Comparison of ENCODE assay signal across 1 cellular context in the genomic region with DNA sequence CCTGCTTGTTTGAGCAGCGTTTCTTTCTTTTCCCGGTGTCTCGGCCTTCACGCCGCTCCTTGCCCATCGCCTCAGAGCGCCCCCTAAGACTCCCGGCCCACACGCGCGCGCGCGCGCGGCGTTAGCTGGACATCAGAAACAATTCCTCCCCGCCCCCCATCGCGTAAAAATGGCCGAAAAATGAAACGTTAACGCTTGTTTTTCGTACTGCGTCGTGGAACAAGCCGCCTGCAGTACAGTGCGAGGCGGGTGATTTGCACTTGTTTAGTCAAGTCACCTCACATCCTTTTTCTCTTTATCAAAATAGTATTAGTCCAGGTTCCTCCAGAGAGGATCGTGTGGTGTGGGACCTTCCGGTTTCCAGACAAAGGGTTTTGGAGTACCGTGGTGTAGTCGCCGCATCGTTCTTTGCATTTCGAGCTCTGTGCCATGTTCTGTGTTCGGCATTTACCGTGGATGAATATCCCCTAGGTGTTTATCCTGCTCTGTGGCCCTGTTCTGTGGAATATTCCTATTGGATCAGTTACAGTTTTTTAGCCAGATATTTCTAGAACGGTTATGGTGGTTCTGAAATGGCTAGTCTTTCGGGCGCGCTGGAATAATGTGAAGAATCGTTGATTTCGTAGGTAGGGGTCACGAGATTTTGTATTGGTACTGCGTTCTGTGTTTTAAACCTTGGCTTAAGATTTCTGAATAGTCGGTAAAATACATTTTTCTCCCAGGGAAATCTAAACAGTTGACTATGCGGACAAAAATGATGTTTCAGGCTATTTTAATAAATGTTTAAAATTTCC.
TF ChIP-seq lines count a peak whose summit lies in the region.

No MANE protein-coding gene starts in this region.

TF ChIP-seq in HepG2, 621 proteins besides CTCF, POLR2A, EP300 and RAD21 (continued from another document and continues in another):
- TF ChIP-seq, protein P1, sequence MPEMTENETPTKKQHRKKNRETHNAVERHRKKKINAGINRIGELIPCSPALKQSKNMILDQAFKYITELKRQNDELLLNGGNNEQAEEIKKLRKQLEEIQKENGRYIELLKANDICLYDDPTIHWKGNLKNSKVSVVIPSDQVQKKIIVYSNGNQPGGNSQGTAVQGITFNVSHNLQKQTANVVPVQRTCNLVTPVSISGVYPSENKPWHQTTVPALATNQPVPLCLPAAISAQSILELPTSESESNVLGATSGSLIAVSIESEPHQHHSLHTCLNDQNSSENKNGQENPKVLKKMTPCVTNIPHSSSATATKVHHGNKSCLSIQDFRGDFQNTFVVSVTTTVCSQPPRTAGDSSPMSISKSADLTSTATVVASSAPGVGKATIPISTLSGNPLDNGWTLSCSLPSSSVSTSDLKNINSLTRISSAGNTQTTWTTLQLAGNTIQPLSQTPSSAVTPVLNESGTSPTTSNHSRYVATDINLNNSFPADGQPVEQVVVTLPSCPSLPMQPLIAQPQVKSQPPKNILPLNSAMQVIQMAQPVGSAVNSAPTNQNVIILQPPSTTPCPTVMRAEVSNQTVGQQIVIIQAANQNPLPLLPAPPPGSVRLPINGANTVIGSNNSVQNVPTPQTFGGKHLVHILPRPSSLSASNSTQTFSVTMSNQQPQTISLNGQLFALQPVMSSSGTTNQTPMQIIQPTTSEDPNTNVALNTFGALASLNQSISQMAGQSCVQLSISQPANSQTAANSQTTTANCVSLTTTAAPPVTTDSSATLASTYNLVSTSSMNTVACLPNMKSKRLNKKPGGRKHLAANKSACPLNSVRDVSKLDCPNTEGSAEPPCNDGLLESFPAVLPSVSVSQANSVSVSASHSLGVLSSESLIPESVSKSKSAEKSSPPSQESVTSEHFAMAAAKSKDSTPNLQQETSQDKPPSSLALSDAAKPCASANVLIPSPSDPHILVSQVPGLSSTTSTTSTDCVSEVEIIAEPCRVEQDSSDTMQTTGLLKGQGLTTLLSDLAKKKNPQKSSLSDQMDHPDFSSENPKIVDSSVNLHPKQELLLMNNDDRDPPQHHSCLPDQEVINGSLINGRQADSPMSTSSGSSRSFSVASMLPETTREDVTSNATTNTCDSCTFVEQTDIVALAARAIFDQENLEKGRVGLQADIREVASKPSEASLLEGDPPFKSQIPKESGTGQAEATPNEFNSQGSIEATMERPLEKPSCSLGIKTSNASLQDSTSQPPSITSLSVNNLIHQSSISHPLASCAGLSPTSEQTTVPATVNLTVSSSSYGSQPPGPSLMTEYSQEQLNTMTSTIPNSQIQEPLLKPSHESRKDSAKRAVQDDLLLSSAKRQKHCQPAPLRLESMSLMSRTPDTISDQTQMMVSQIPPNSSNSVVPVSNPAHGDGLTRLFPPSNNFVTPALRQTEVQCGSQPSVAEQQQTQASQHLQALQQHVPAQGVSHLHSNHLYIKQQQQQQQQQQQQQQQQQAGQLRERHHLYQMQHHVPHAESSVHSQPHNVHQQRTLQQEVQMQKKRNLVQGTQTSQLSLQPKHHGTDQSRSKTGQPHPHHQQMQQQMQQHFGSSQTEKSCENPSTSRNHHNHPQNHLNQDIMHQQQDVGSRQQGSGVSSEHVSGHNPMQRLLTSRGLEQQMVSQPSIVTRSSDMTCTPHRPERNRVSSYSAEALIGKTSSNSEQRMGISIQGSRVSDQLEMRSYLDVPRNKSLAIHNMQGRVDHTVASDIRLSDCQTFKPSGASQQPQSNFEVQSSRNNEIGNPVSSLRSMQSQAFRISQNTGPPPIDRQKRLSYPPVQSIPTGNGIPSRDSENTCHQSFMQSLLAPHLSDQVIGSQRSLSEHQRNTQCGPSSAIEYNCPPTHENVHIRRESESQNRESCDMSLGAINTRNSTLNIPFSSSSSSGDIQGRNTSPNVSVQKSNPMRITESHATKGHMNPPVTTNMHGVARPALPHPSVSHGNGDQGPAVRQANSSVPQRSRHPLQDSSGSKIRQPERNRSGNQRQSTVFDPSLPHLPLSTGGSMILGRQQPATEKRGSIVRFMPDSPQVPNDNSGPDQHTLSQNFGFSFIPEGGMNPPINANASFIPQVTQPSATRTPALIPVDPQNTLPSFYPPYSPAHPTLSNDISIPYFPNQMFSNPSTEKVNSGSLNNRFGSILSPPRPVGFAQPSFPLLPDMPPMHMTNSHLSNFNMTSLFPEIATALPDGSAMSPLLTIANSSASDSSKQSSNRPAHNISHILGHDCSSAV (CRISPR knock-in tag; IDR thresholded peaks at IDR 0.05; ENCODE audit: borderline replicate concordance) = no peak
- TF ChIP-seq ZNF501 (CRISPR knock-in tag; IDR thresholded peaks at IDR 0.05) (0 out of 2 replicates have a peak, but pooled peaks have one; percentile 23), IRX3 (CRISPR knock-in tag; IDR thresholded peaks at IDR 0.05; ENCODE audit: borderline replicate concordance, low read depth) (no peak), NFATC3 (CRISPR knock-in tag; IDR thresholded peaks at IDR 0.05) (no peak), ZNF674 (CRISPR knock-in tag; IDR thresholded peaks at IDR 0.05; ENCODE audit: low read depth) (no peak), KDM5A (IDR thresholded peaks at IDR 0.05; ENCODE audit: borderline replicate concordance, low read length) (peak; percentile 76; the same call in 1 of the 2 replicates), MTF2 (CRISPR knock-in tag; IDR thresholded peaks at IDR 0.05; ENCODE audit: borderline replicate concordance) (no peak), KDM1A (CRISPR knock-in tag; IDR thresholded peaks at IDR 0.05) (no peak), ZNF101 (CRISPR knock-in tag; IDR thresholded peaks at IDR 0.05; ENCODE audit: borderline replicate concordance, low read depth) (no peak), HNF4A (CRISPR knock-in tag; IDR thresholded peaks at IDR 0.05) (no peak), CBX5 (CRISPR knock-in tag; IDR thresholded peaks at IDR 0.05; ENCODE audit: borderline replicate concordance) (no peak)
- TF ChIP-seq, protein P2, sequence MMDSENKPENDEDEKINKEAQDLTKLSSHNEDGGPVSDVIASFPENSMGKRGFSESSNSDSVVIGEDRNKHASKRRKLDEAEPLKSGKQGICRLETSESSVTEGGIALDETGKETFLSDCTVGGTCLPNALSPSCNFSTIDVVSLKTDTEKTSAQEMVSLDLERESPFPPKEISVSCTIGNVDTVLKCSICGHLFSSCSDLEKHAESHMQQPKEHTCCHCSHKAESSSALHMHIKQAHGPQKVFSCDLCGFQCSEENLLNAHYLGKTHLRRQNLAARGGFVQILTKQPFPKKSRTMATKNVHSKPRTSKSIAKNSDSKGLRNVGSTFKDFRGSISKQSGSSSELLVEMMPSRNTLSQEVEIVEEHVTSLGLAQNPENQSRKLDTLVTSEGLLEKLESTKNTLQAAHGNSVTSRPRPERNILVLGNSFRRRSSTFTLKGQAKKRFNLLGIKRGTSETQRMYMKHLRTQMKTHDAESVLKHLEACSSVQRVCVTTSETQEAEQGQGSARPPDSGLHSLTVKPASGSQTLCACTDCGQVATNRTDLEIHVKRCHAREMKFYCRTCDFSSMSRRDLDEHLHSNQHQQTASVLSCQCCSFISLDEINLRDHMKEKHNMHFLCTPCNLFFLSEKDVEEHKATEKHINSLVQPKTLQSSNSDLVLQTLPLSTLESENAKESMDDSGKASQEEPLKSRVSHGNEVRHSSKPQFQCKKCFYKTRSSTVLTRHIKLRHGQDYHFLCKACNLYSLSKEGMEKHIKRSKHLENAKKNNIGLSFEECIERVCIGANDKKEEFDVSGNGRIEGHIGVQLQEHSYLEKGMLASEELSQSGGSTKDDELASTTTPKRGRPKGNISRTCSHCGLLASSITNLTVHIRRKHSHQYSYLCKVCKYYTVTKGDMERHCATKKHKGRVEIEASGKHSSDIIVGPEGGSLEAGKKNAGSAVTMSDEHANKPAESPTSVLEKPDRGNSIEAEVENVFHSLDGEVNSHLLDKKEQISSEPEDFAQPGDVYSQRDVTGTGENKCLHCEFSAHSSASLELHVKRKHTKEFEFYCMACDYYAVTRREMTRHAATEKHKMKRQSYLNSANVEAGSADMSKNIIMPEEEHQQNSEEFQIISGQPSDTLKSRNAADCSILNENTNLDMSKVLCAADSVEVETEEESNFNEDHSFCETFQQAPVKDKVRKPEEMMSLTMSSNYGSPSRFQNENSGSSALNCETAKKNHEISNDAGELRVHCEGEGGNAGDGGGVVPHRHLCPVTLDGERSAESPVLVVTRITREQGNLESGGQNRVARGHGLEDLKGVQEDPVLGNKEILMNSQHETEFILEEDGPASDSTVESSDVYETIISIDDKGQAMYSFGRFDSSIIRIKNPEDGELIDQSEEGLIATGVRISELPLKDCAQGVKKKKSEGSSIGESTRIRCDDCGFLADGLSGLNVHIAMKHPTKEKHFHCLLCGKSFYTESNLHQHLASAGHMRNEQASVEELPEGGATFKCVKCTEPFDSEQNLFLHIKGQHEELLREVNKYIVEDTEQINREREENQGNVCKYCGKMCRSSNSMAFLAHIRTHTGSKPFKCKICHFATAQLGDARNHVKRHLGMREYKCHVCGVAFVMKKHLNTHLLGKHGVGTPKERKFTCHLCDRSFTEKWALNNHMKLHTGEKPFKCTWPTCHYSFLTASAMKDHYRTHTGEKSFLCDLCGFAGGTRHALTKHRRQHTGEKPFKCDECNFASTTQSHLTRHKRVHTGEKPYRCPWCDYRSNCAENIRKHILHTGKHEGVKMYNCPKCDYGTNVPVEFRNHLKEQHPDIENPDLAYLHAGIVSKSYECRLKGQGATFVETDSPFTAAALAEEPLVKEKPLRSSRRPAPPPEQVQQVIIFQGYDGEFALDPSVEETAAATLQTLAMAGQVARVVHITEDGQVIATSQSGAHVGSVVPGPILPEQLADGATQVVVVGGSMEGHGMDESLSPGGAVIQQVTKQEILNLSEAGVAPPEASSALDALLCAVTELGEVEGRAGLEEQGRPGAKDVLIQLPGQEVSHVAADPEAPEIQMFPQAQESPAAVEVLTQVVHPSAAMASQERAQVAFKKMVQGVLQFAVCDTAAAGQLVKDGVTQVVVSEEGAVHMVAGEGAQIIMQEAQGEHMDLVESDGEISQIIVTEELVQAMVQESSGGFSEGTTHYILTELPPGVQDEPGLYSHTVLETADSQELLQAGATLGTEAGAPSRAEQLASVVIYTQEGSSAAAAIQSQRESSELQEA (CRISPR knock-in tag; IDR thresholded peaks at IDR 0.05; ENCODE audit: not compliant biosample characterization) = no peak
- TF ChIP-seq, protein P3, sequence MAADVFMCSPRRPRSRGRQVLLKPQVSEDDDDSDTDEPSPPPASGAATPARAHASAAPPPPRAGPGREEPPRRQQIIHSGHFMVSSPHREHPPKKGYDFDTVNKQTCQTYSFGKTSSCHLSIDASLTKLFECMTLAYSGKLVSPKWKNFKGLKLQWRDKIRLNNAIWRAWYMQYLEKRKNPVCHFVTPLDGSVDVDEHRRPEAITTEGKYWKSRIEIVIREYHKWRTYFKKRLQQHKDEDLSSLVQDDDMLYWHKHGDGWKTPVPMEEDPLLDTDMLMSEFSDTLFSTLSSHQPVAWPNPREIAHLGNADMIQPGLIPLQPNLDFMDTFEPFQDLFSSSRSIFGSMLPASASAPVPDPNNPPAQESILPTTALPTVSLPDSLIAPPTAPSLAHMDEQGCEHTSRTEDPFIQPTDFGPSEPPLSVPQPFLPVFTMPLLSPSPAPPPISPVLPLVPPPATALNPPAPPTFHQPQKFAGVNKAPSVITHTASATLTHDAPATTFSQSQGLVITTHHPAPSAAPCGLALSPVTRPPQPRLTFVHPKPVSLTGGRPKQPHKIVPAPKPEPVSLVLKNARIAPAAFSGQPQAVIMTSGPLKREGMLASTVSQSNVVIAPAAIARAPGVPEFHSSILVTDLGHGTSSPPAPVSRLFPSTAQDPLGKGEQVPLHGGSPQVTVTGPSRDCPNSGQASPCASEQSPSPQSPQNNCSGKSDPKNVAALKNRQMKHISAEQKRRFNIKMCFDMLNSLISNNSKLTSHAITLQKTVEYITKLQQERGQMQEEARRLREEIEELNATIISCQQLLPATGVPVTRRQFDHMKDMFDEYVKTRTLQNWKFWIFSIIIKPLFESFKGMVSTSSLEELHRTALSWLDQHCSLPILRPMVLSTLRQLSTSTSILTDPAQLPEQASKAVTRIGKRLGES (CRISPR knock-in tag; IDR thresholded peaks at IDR 0.05; ENCODE audit: borderline replicate concordance) = no peak
- TF ChIP-seq, protein P4, sequence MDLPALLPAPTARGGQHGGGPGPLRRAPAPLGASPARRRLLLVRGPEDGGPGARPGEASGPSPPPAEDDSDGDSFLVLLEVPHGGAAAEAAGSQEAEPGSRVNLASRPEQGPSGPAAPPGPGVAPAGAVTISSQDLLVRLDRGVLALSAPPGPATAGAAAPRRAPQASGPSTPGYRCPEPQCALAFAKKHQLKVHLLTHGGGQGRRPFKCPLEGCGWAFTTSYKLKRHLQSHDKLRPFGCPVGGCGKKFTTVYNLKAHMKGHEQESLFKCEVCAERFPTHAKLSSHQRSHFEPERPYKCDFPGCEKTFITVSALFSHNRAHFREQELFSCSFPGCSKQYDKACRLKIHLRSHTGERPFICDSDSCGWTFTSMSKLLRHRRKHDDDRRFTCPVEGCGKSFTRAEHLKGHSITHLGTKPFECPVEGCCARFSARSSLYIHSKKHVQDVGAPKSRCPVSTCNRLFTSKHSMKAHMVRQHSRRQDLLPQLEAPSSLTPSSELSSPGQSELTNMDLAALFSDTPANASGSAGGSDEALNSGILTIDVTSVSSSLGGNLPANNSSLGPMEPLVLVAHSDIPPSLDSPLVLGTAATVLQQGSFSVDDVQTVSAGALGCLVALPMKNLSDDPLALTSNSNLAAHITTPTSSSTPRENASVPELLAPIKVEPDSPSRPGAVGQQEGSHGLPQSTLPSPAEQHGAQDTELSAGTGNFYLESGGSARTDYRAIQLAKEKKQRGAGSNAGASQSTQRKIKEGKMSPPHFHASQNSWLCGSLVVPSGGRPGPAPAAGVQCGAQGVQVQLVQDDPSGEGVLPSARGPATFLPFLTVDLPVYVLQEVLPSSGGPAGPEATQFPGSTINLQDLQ (CRISPR knock-in tag; IDR thresholded peaks at IDR 0.05) = no peak
- TF ChIP-seq, protein P5, sequence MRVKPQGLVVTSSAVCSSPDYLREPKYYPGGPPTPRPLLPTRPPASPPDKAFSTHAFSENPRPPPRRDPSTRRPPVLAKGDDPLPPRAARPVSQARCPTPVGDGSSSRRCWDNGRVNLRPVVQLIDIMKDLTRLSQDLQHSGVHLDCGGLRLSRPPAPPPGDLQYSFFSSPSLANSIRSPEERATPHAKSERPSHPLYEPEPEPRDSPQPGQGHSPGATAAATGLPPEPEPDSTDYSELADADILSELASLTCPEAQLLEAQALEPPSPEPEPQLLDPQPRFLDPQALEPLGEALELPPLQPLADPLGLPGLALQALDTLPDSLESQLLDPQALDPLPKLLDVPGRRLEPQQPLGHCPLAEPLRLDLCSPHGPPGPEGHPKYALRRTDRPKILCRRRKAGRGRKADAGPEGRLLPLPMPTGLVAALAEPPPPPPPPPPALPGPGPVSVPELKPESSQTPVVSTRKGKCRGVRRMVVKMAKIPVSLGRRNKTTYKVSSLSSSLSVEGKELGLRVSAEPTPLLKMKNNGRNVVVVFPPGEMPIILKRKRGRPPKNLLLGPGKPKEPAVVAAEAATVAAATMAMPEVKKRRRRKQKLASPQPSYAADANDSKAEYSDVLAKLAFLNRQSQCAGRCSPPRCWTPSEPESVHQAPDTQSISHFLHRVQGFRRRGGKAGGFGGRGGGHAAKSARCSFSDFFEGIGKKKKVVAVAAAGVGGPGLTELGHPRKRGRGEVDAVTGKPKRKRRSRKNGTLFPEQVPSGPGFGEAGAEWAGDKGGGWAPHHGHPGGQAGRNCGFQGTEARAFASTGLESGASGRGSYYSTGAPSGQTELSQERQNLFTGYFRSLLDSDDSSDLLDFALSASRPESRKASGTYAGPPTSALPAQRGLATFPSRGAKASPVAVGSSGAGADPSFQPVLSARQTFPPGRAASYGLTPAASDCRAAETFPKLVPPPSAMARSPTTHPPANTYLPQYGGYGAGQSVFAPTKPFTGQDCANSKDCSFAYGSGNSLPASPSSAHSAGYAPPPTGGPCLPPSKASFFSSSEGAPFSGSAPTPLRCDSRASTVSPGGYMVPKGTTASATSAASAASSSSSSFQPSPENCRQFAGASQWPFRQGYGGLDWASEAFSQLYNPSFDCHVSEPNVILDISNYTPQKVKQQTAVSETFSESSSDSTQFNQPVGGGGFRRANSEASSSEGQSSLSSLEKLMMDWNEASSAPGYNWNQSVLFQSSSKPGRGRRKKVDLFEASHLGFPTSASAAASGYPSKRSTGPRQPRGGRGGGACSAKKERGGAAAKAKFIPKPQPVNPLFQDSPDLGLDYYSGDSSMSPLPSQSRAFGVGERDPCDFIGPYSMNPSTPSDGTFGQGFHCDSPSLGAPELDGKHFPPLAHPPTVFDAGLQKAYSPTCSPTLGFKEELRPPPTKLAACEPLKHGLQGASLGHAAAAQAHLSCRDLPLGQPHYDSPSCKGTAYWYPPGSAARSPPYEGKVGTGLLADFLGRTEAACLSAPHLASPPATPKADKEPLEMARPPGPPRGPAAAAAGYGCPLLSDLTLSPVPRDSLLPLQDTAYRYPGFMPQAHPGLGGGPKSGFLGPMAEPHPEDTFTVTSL (CRISPR knock-in tag; IDR thresholded peaks at IDR 0.05; ENCODE audit: borderline replicate concordance) = no peak
